25 cellular contexts compared by ENCODE assay signal in genomic region chr1:37714226-37714625, GRCh38. TPM values are rescaled to one million over a fixed set of nuclear protein-coding genes. Genes with fewer than 3 reads are reported as not detected.
DNase-seq lines count a peak whose midpoint lies in the region; ATAC-seq and TF ChIP-seq lines count a peak whose summit lies in the region.
"Had no signal": no experiment of that assay in that cellular context is flagged by ENCODE, and none has a peak within 500 bp of the region (broad histone marks: within the 10 kb centered on the region; RNA-seq: fewer than 3 reads in every experiment).

No MANE protein-coding gene starts in this region.

- H3K4me2 ChIP-seq in mammary epithelial cell (ENCODE audit: insufficient read depth, low read depth, low read length): no peak overlapping the region
- H3K4me2 ChIP-seq: A549; BLaER1 treated with 17β-estradiol and CSF1 and Interleukin-3, amounts not matched to agents 10 nM and 100 nM; GM23338 had no signal

- no peaks in the 10 kb centered on the region for H3K79me2 ChIP-seq in mammary epithelial cell (ENCODE audit: insufficient read depth, low read length)

- H3K4me3 ChIP-seq in gastrocnemius medialis: no peak overlapping the region
- no peak overlapping the region for H3K4me3 ChIP-seq in mammary epithelial cell (replicated peaks in 1 of 3; ENCODE audit: insufficient read depth in 1 of 3, low read depth in 2 of 3, low read length in 3 of 3)
- H3K4me3 ChIP-seq: A549; BLaER1 treated with 17β-estradiol and CSF1 and Interleukin-3, amounts not matched to agents 10 nM and 100 nM; GM23338 had no signal

- no TSS peak for BruUV-seq in mammary epithelial cell (replicated peaks; lab: Mats Ljungman, UMichigan)

- H3K27me3 ChIP-seq in gastrocnemius medialis (no peaks in the 10 kb centered on the region), mammary epithelial cell (ENCODE audit: insufficient read depth, low read length) (no peaks in the 10 kb centered on the region)
- H3K27me3 ChIP-seq: BE2C; BLaER1 treated with 17β-estradiol and CSF1 and Interleukin-3, amounts not matched to agents 10 nM and 100 nM had no signal

- H3K9ac ChIP-seq in mammary epithelial cell (ENCODE audit: insufficient read depth, low read length): no peak overlapping the region
- H3K9ac ChIP-seq: BLaER1 treated with 17β-estradiol and CSF1 and Interleukin-3, amounts not matched to agents 10 nM and 100 nM had no signal

- DNase-seq in cardiac septum (ENCODE audit: low spot score): peak; percentile 68
- DNase-seq in Right ventricle myocardium inferior (ENCODE audit: missing footprints): no peak
- peak; percentile 30 for DNase-seq in posterior vena cava (ENCODE audit: low spot score)
- DNase-seq in gastrocnemius medialis: no peak
- DNase-seq in putamen (ENCODE audit: low spot score): no peak
- no peak for DNase-seq in NCI-H345 treated with DMSO at 0.1 percent for 48 hours (lab: John Stamatoyannopoulos, UW; ENCODE audit: unreplicated experiment)
- no peak for DNase-seq in mammary epithelial cell
- DNase-seq: 8988T; ACHN; AML-193; BE2C; CD4-positive, alpha-beta T cell; CD8-positive, alpha-beta memory T cell; DMS 273 treated with DMSO at 0.1 percent for 48 hours; DMS53; DMS79 treated with DMSO at 0.1 percent for 48 hours; GF-D8; H9 had no signal

- intact Hi-C loops in cardiac septum (cut with DNase I) (no loop called here), Right ventricle myocardium inferior (cut with DNase I) (no loop called here), posterior vena cava (cut with DNase I) (no loop called here), gastrocnemius medialis (cut with DNase I; ENCODE audit: low total_unique reads) (no loop called here), mammary epithelial cell (cut with micrococcal nuclease) (no loop called here)

- no peak overlapping the region for H2AFZ ChIP-seq in mammary epithelial cell (ENCODE audit: low read depth, low read length)
- H2AFZ ChIP-seq: GM23338 had no signal

- H3K4me1 ChIP-seq in gastrocnemius medialis (peaks cover 3% of the 10 kb centered on the region in 2 donors), mammary epithelial cell (ENCODE audit: insufficient read depth, low read length) (peaks cover 4% of the 10 kb centered on the region)
- H3K4me1 ChIP-seq: A549, BE2C had no signal

- ATAC-seq in Right ventricle myocardium inferior (no peak), gastrocnemius medialis (no peak)
- ATAC-seq: GM23338, HCT116 had no signal

- in situ Hi-C loops in gastrocnemius medialis (cut with MboI; ENCODE audit: low sequenced_read_pairs in 4 of 4): no loop called here
- in situ Hi-C loops in mammary epithelial cell (cut with MboI; ENCODE audit: low sequenced_read_pairs in 2 of 2): no loop called here

- TF ChIP-seq POLR2A in gastrocnemius medialis (IDR thresholded peaks at IDR 0.05): no peak

- no peaks in the 10 kb centered on the region for H4K20me1 ChIP-seq in mammary epithelial cell (ENCODE audit: insufficient read depth, low read length)

- H3K27ac ChIP-seq in gastrocnemius medialis (peak overlapping the region; percentile 24 to 68 (median 47)), mammary epithelial cell (ENCODE audit: insufficient read depth, low read depth, low read length) (no peak overlapping the region)
- H3K27ac ChIP-seq: A549; BLaER1 treated with 17β-estradiol and CSF1 and Interleukin-3, amounts not matched to agents 10 nM and 100 nM had no signal

- H3K9me3 ChIP-seq in gastrocnemius medialis (no peaks in the 10 kb centered on the region), mammary epithelial cell (replicated peaks; ENCODE audit: insufficient read depth, low read length) (no peaks in the 10 kb centered on the region)
- H3K9me3 ChIP-seq: A549; BE2C; BLaER1 treated with 17β-estradiol and CSF1 and Interleukin-3, amounts not matched to agents 10 nM and 100 nM had no signal

- dilution Hi-C loops in mammary epithelial cell (cut with HindIII; ENCODE audit: low sequenced_read_pairs): no loop called here

- H3K36me3 ChIP-seq in gastrocnemius medialis: no peaks in the 10 kb centered on the region
- H3K36me3 ChIP-seq in mammary epithelial cell (ENCODE audit: insufficient read depth, low read length): peaks cover 9% of the 10 kb centered on the region

- CTCF ChIA-PET in mammary epithelial cell (lab: Charles Lee; ENCODE audit: low non-redundant PET): no interaction called here

- WGBS in mammary epithelial cell (ENCODE audit: low coverage, missing lambda C conversion rate): 79% methylated on average over 8 of the region's 8 CpGs

- TF ChIP-seq CTCF in gastrocnemius medialis (IDR thresholded peaks at IDR 0.05 in 4 of 5, conservative IDR thresholded peaks at IDR 0.05 in 1 of 5) (no peak), mammary epithelial cell (conservative IDR thresholded peaks at IDR 0.05 in 1 of 2, IDR thresholded peaks at IDR 0.05 in 1 of 2; ENCODE audit: extremely low read depth in 1 of 2, insufficient read depth in 1 of 2, low read depth in 1 of 2, low read length in 2 of 2) (no peak)

RNA-seq across cellular contexts. Expression of gene CDCA8, which starts 21.9 kb away (rescaled TPM):
- total RNA-seq in cardiac septum (0.27 TPM), Right ventricle myocardium inferior (0.60 TPM), posterior vena cava (under 1 TPM; 0.42 to 0.48 TPM), gastrocnemius medialis (1 to 10 TPM in 1 of 4 donors, under 1 TPM in 2, not detected in 1; 0.46 to 1.5 (median 0.60) TPM), mammary epithelial cell (10 to 100 TPM in 1 of 2 donors, 1 to 10 TPM in 1; 1.0 to 30.0 TPM)
- polyA plus RNA-seq in mammary epithelial cell: 47.0 TPM
- 32.4 TPM for polyA minus RNA-seq in mammary epithelial cell

RNA-seq across cellular contexts. Expression of gene EPHA10, which starts 50.7 kb away (rescaled TPM):
- total RNA-seq in cardiac septum (not detected), Right ventricle myocardium inferior (0.32 TPM), posterior vena cava (under 1 TPM in 1 of 2 donors, not detected in 1; 0.05 TPM), gastrocnemius medialis (under 1 TPM in 1 of 4 donors, not detected in 3; 0.17 TPM), mammary epithelial cell (not detected)
- not detected for polyA plus RNA-seq in mammary epithelial cell
- 1.1 TPM for polyA minus RNA-seq in mammary epithelial cell
- total RNA-seq: CD4-positive, alpha-beta T cell; Daoy; H4 had no signal
- polyA plus RNA-seq: CD14-positive monocyte; CD8-positive, alpha-beta memory T cell had no signal

Comparison
In these comparisons a context has a peak if more than half of its experiments do, and no peak if none do; other contexts are left out.
1. DNase-seq: peak in cardiac septum (single experiment) and posterior vena cava (single experiment); none in Right ventricle myocardium inferior (single experiment), gastrocnemius medialis (0 of 2), putamen (single experiment), NCI-H345 treated with DMSO at 0.1 percent for 48 hours (single experiment) and mammary epithelial cell (single experiment).